6 cellular contexts compared by ENCODE assay signal in genomic region chr19:5621945-5622464, GRCh38. TPM values are rescaled to one million over a fixed set of nuclear protein-coding genes. Genes with fewer than 3 reads are reported as not detected.
DNase-seq lines count a peak whose midpoint lies in the region; ATAC-seq and TF ChIP-seq lines count a peak whose summit lies in the region.

No MANE protein-coding gene starts in this region.

- H3K36me3 ChIP-seq in HCT116 (ENCODE audit: control insufficient read depth in 1 of 2, insufficient read depth in 2 of 2, low read length in 2 of 2) (peaks cover 41 to 56% of the 10 kb centered on the region in 2 experiments), vagina (peaks cover 0 to 34% of the 10 kb centered on the region in 2 donors)

- peak overlapping the region; percentile 98 for H3K9ac ChIP-seq in HCT116 (ENCODE audit: low read length)

- no peaks in the 10 kb centered on the region for H3K27me3 Mint-ChIP-seq in activated T-cell treated with anti-CD3 and anti-CD28 coated beads, Interleukin-2, amount 50 U/mL, for 72 hours (ENCODE audit: low read depth)

- H3K4me2 ChIP-seq in HCT116 (ENCODE audit: low read length), result peak overlapping the region; percentile 85

- RAD21 ChIA-PET in HCT116 (lab: Charles Lee; ENCODE audit: low non-redundant PET in 1 of 2, low total read pairs in 2 of 2, uncharacterized antibody in 2 of 2, unreplicated experiment in 2 of 2), result no interaction called here

- intact Hi-C loops in HCT116 (cut with micrococcal nuclease), result no loop called here
- intact Hi-C loops in vagina (cut with DNase I), result loop anchor here (5.0 kb wide), 1 partner anchor 65 kb away; no protein-coding TSS in a partner anchor

- TF ChIP-seq RAD21 in HCT116 (IDR thresholded peaks at IDR 0.05; ENCODE audit: low read depth), result no peak

- H3K27ac ChIP-seq in HCT116 (ENCODE audit: low read depth, low read length) (peak overlapping the region; percentile 92), vagina (peak overlapping the region; percentile 94)

- CTCF ChIA-PET in HCT116 (lab: Charles Lee), result interaction anchor here (1.4 kb wide), 1 partner anchor 68 kb away, joined by 8 read pairs; the partner anchor contains the start of gene RPL36

- H3K27me3 ChIP-seq in HCT116 (ENCODE audit: insufficient read depth, low read length) (no peaks in the 10 kb centered on the region), vagina (no peaks in the 10 kb centered on the region)

- ATAC-seq in HCT116 (no peak), left lobe of liver (no peak), GM21367 (IDR thresholded peaks at IDR 0.05; ENCODE audit: unreplicated experiment) (no peak)
- no peak for ATAC-seq in activated T-cell treated with anti-CD3 and anti-CD28 coated beads, Interleukin-2, amount 50 U/mL, for 72 hours (replicated peaks in 1 of 2)

- H3K79me2 ChIP-seq in HCT116 (ENCODE audit: insufficient read depth, low read length), result peaks cover 97% of the 10 kb centered on the region

- DNase-seq in HCT116 (ENCODE audit: low read depth, low spot score) (no peak), left lobe of liver (ENCODE audit: low spot score) (peak; percentile 51), vagina (ENCODE audit: extremely low spot score in 2 of 2) (no peak), midbrain (lab: John Stamatoyannopoulos, UW) (no peak)
- DNase-seq in activated T-cell treated with anti-CD3 and anti-CD28 coated beads, Interleukin-2, amount 50 U/mL, for 72 hours, result peak; percentile 36 to 40

- H3K9me3 Mint-ChIP-seq in activated T-cell treated with anti-CD3 and anti-CD28 coated beads, Interleukin-2, amount 50 U/mL, for 72 hours, result no peaks in the 10 kb centered on the region

- TF ChIP-seq CTCF in HCT116 (IDR thresholded peaks at IDR 0.05 in 2 of 3, conservative IDR thresholded peaks at IDR 0.05 in 1 of 3; ENCODE audit: borderline replicate concordance in 1 of 3, insufficient read depth in 1 of 3, low read depth in 2 of 3, low read length in 2 of 3) (no peak), vagina (IDR thresholded peaks at IDR 0.05) (no peak)

- peaks cover 14 to 24% of the 10 kb centered on the region in 2 experiments; a peak in 3 of 4 replicates for H3K4me1 ChIP-seq in HCT116 (ENCODE audit: control insufficient read depth in 1 of 2, insufficient read depth in 2 of 2, low read length in 2 of 2)
- H3K4me1 ChIP-seq in vagina, result peaks cover 79% of the 10 kb centered on the region

- peak overlapping the region; percentile 100 for H3K27ac Mint-ChIP-seq in activated T-cell treated with anti-CD3 and anti-CD28 coated beads, Interleukin-2, amount 50 U/mL, for 72 hours

- no peak overlapping the region for H2AFZ ChIP-seq in HCT116 (ENCODE audit: low read depth, low read length, poor library complexity, severe bottlenecking)

- TF ChIP-seq POLR2A in HCT116 (IDR thresholded peaks at IDR 0.05; ENCODE audit: borderline replicate concordance, extremely low read depth, insufficient read depth, insufficient read length) (no peak), vagina (IDR thresholded peaks at IDR 0.05) (no peak)

- peaks cover 5% of the 10 kb centered on the region; the same call in 1 of the 2 replicates for H4K20me1 ChIP-seq in HCT116 (ENCODE audit: insufficient read depth)

- H3K9me2 ChIP-seq in HCT116 (ENCODE audit: insufficient read depth), result no peaks in the 10 kb centered on the region

- H3K9me3 ChIP-seq in HCT116 (ENCODE audit: control insufficient read depth in 1 of 2, insufficient read depth in 1 of 2, low read depth in 1 of 2, low read length in 2 of 2) (no peaks in the 10 kb centered on the region), vagina (no peaks in the 10 kb centered on the region)

- BruUV-seq in HCT116 (replicated peaks; lab: Mats Ljungman, UMichigan), result no TSS peak

- peak overlapping the region; percentile 100 for H3K4me3 Mint-ChIP-seq in activated T-cell treated with anti-CD3 and anti-CD28 coated beads, Interleukin-2, amount 50 U/mL, for 72 hours

- POLR2A ChIA-PET in HCT116 (lab: Charles Lee), result interaction anchor here (0.8 to 1.9 kb wide), 8 partner anchors 8 to 653 kb away, joined by 3 to 13 read pairs (median 3); partner anchors contain the start of genes KDM4B, NDUFA11, RPL36 and VMAC

- H3K4me1 Mint-ChIP-seq in activated T-cell treated with anti-CD3 and anti-CD28 coated beads, Interleukin-2, amount 50 U/mL, for 72 hours (ENCODE audit: low read depth), result peaks cover 61% of the 10 kb centered on the region

- peak overlapping the region; percentile 87 to 97 for H3K4me3 ChIP-seq in HCT116 (replicated peaks in 1 of 2; ENCODE audit: low read depth in 1 of 2, low read length in 2 of 2)
- peak overlapping the region; percentile 96 for H3K4me3 ChIP-seq in vagina

- H3K36me3 Mint-ChIP-seq in activated T-cell treated with anti-CD3 and anti-CD28 coated beads, Interleukin-2, amount 50 U/mL, for 72 hours (ENCODE audit: insufficient read depth in 2 of 2), result peaks cover 31 to 43% of the 10 kb centered on the region in 2 donors

TF ChIP-seq in HCT116, 20 proteins besides CTCF, POLR2A, EP300 and RAD21:
- no peak for TF ChIP-seq ZBTB33 (IDR thresholded peaks at IDR 0.05; ENCODE audit: extremely low read depth, insufficient replicate concordance, low read length)
- TF ChIP-seq SRF (IDR thresholded peaks at IDR 0.05; ENCODE audit: low read depth), result no peak
- TF ChIP-seq TCF7L2 (IDR thresholded peaks at IDR 0.05; ENCODE audit: borderline replicate concordance, extremely low read depth, insufficient read depth, insufficient read length), result no peak
- TF ChIP-seq CBX3 (IDR thresholded peaks at IDR 0.05; ENCODE audit: low read depth), result no peak

RNA-seq across cellular contexts. Expression of gene SAFB2, which starts 0.6 kb away (rescaled TPM):
- total RNA-seq in HCT116 (2021; ENCODE audit: unreplicated experiment) (86.9 TPM), left lobe of liver (49.4 TPM), vagina (85.4 TPM)
- polyA plus RNA-seq in HCT116 (2012), result 52.8 and 74.1 TPM in 2 replicates
- 100 to 1,000 TPM in 1 of 2 donors, 10 to 100 TPM in 1; 83.2 to 106 TPM for total RNA-seq in activated T-cell treated with anti-CD3 and anti-CD28 coated beads, Interleukin-2, amount 50 U/mL, for 72 hours

RNA-seq across cellular contexts. Expression of gene SAFB, which starts 0.9 kb away (rescaled TPM):
- total RNA-seq in HCT116 (2021; ENCODE audit: unreplicated experiment) (143 TPM), left lobe of liver (48.6 TPM), vagina (145 TPM)
- polyA plus RNA-seq in HCT116 (2012), result 64.7 and 80.0 TPM in 2 replicates
- 100 to 1,000 TPM; 108 to 112 TPM for total RNA-seq in activated T-cell treated with anti-CD3 and anti-CD28 coated beads, Interleukin-2, amount 50 U/mL, for 72 hours

RNA-seq across cellular contexts. Expression of gene TINCR, which starts 54.3 kb away (rescaled TPM):
- total RNA-seq in HCT116 (2021; ENCODE audit: unreplicated experiment) (6.1 TPM), left lobe of liver (not detected), vagina (37.1 TPM)
- polyA plus RNA-seq in HCT116 (2012), result 4.1 and 5.8 TPM in 2 replicates
- under 1 TPM; 0.91 to 0.93 TPM for total RNA-seq in activated T-cell treated with anti-CD3 and anti-CD28 coated beads, Interleukin-2, amount 50 U/mL, for 72 hours

RNA-seq across cellular contexts. Expression of gene MICOS13, which starts 58.3 kb away (rescaled TPM):
- total RNA-seq in HCT116 (2021; ENCODE audit: unreplicated experiment) (61.6 TPM), left lobe of liver (38.4 TPM), vagina (83.2 TPM)
- 55.0 and 73.1 TPM in 2 replicates for polyA plus RNA-seq in HCT116 (2012)
- total RNA-seq in activated T-cell treated with anti-CD3 and anti-CD28 coated beads, Interleukin-2, amount 50 U/mL, for 72 hours, result 10 to 100 TPM; 33.8 to 34.1 TPM

RNA-seq across cellular contexts. Expression of gene HSD11B1L, which starts 58.8 kb away (rescaled TPM):
- total RNA-seq in HCT116 (2021; ENCODE audit: unreplicated experiment) (6.0 TPM), left lobe of liver (4.1 TPM), vagina (10.3 TPM)
- polyA plus RNA-seq in HCT116 (2012), result 6.4 and 6.9 TPM in 2 replicates
- 1 to 10 TPM; 3.0 to 5.1 TPM for total RNA-seq in activated T-cell treated with anti-CD3 and anti-CD28 coated beads, Interleukin-2, amount 50 U/mL, for 72 hours

Comparison
In these comparisons a context has a peak if more than half of its experiments do, and no peak if none do; other contexts are left out.
1. DNase-seq: peak in activated T-cell treated with anti-CD3 and anti-CD28 coated beads, Interleukin-2, amount 50 U/mL, for 72 hours (2 of 2) and left lobe of liver (single experiment); none in HCT116 (single experiment), vagina (0 of 2) and midbrain (single experiment).